Comparison of ENCODE assay signal across 16 cellular contexts in the genomic region with DNA sequence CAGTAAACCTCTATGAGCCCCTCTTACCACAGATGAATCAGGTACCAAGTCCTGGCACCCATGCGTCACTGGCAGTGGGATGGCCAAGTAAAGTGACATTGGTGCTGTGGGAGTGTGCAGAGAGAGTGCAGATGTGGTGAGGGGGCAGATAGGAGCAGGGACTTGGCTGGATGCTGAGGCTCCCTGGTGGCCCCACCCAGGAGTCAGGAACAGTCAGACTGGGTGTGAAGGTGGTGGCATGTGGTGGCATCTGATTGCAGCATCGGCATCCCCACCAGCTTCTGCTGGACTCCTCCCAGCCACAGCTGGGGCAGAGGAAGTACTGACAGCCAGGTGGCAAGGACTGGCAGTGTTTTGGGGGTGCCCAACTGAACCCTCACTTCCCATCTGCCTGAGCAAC.
"Had no signal": no experiment of that assay in that cellular context is flagged by ENCODE, and none has a peak within 500 bp of the region (broad histone marks: within the 10 kb centered on the region; RNA-seq: fewer than 3 reads in every experiment).

No MANE protein-coding gene starts in this region.

- H3K36me3 Mint-ChIP-seq: naive thymus-derived CD8-positive, alpha-beta T cell had no signal

- DNase-seq: activated CD4-positive, alpha-beta T cell treated with anti-CD3 and anti-CD28 coated beads, Interleukin-2, amount 50 U/mL, for 4 hours; activated CD4-positive, CD25-positive, alpha-beta regulatory T cell treated with anti-CD3 and anti-CD28 coated beads, Interleukin-2, amount 50 U/mL, for 72 hours; activated naive CD4-positive, alpha-beta T cell treated with Interleukin-2 at 50 U/mL for 16 hours; activated T-cell treated with anti-CD3 and anti-CD28 coated beads, Interleukin-2, amount 50 U/mL, for 24 hours; kidney glomerular epithelial cell; left ventricle myocardium inferior; naive thymus-derived CD8-positive, alpha-beta T cell; retina; stimulated activated naive CD4-positive, alpha-beta T cell treated with Interleukin-2 at 50 U/mL for 16 hours; substantia nigra; tibial artery had no signal

- H3K4me3 Mint-ChIP-seq: activated T-cell treated with anti-CD3 and anti-CD28 coated beads, Interleukin-2, amount 50 U/mL, for 24 hours; naive thymus-derived CD8-positive, alpha-beta T cell had no signal

- ATAC-seq: mucosa of descending colon; naive thymus-derived CD8-positive, alpha-beta T cell; SK-N-SH treated with all-trans-retinoic acid at 6 μM for 48 hours had no signal

- H3K27ac ChIP-seq: ascending aorta, coronary artery, left ventricle myocardium inferior, tibial artery had no signal

- H3K4me3 ChIP-seq: ascending aorta, coronary artery, left ventricle myocardium inferior, mucosa of descending colon, tibial artery had no signal

- H3K9me3 Mint-ChIP-seq: activated T-cell treated with anti-CD3 and anti-CD28 coated beads, Interleukin-2, amount 50 U/mL, for 24 hours; activated T-helper 2 cell treated with anti-CD3 and anti-CD28 coated beads, Interferon-gamma antibody, Interleukin-2, Interleukin-4, amounts not matched to agents 10 μg/mL and 5 μg/mL and 100 μg/mL, durations not matched to agents 14 hours and 24 hours and 36 hours; naive thymus-derived CD8-positive, alpha-beta T cell had no signal

- H3K27me3 ChIP-seq: ascending aorta, tibial artery had no signal

- H3K9me3 ChIP-seq: ascending aorta, left ventricle myocardium inferior, mucosa of descending colon, tibial artery had no signal

- H3K4me1 ChIP-seq: ascending aorta, left ventricle myocardium inferior, tibial artery had no signal

- H3K27me3 Mint-ChIP-seq: activated T-cell treated with anti-CD3 and anti-CD28 coated beads, Interleukin-2, amount 50 U/mL, for 24 hours; naive thymus-derived CD8-positive, alpha-beta T cell had no signal

- H3K36me3 ChIP-seq: ascending aorta, left ventricle myocardium inferior, tibial artery had no signal

- H3K27ac Mint-ChIP-seq: activated T-cell treated with anti-CD3 and anti-CD28 coated beads, Interleukin-2, amount 50 U/mL, for 24 hours; activated T-helper 2 cell treated with anti-CD3 and anti-CD28 coated beads, Interferon-gamma antibody, Interleukin-2, Interleukin-4, amounts not matched to agents 10 μg/mL and 5 μg/mL and 100 μg/mL, durations not matched to agents 14 hours and 24 hours and 36 hours; naive thymus-derived CD8-positive, alpha-beta T cell had no signal
